ENCODE assay signal across 33 cellular contexts in genomic region chr5:169494383-169495251, GRCh38.
DNase-seq lines count a peak whose midpoint lies in the region; ATAC-seq and TF ChIP-seq lines count a peak whose summit lies in the region.
"Had no signal": no experiment of that assay in that cellular context is flagged by ENCODE, and none has a peak within 500 bp of the region (broad histone marks: within the 10 kb centered on the region; RNA-seq: fewer than 3 reads in every experiment).

No MANE protein-coding gene starts in this region.

- H3F3A ChIP-seq in SK-N-SH (replicated peaks; ENCODE audit: insufficient read depth) = no peaks in the 10 kb centered on the region

- TF ChIP-seq POLR2A in heart left ventricle (IDR thresholded peaks at IDR 0.05) = no peak
- TF ChIP-seq POLR2A in ovary (IDR thresholded peaks at IDR 0.05) = no peak

- H3K27me3 ChIP-seq in heart left ventricle (peaks cover 0 to 8% (median 0%) of the 10 kb centered on the region in 9 donors), SK-N-SH (ENCODE audit: insufficient read depth) (no peaks in the 10 kb centered on the region), hepatocyte (no peaks in the 10 kb centered on the region), ovary (no peaks in the 10 kb centered on the region)
- H3K27me3 ChIP-seq: cardiac muscle cell, upper lobe of left lung had no signal

- H3K9ac ChIP-seq in SK-N-SH = no peak overlapping the region
- H3K9ac ChIP-seq: KMS-11 had no signal

- no peaks in the 10 kb centered on the region for H3K4me1 ChIP-seq in heart left ventricle
- peaks cover 0 to 18% of the 10 kb centered on the region in 2 experiments; a peak in 2 of 4 replicates for H3K4me1 ChIP-seq in SK-N-SH (ENCODE audit: control insufficient read depth in 1 of 2, insufficient read depth in 2 of 2, low read depth in 1 of 2, low read length in 1 of 2)
- H3K4me1 ChIP-seq in hepatocyte (ENCODE audit: insufficient read depth) = no peaks in the 10 kb centered on the region
- no peaks in the 10 kb centered on the region for H3K4me1 ChIP-seq in ovary (ENCODE audit: insufficient read depth)
- H3K4me1 ChIP-seq: A549, BE2C, HAP-1, upper lobe of left lung had no signal

- WGBS in heart left ventricle, 4 donors = 41 to 51% (median 46%) methylated on average over 4 of the region's 4 CpGs
- 64% methylated on average over 4 of the region's 4 CpGs for WGBS in SK-N-SH (ENCODE audit: low lambda C conversion rate)
- 69% methylated on average over 4 of the region's 4 CpGs for WGBS in hepatocyte (ENCODE audit: low lambda C conversion rate, missing lambda C conversion rate)
- WGBS in ovary, 3 donors = 15 to 19% (median 17%) methylated on average over 4 of the region's 4 CpGs

- no peaks in the 10 kb centered on the region for H3K36me3 ChIP-seq in heart left ventricle
- H3K36me3 ChIP-seq in SK-N-SH (replicated peaks in 1 of 2; ENCODE audit: control insufficient read depth in 1 of 2, insufficient read depth in 2 of 2, low read length in 1 of 2) = no peaks in the 10 kb centered on the region
- H3K36me3 ChIP-seq in hepatocyte (replicated peaks; ENCODE audit: insufficient read depth, low read depth) = no peaks in the 10 kb centered on the region
- no peaks in the 10 kb centered on the region for H3K36me3 ChIP-seq in ovary
- H3K36me3 ChIP-seq: BE2C, cardiac muscle cell, HAP-1, upper lobe of left lung had no signal

- TF ChIP-seq EP300 in SK-N-SH (IDR thresholded peaks at IDR 0.05; ENCODE audit: borderline replicate concordance in 1 of 2, low read depth in 1 of 2, low read length in 1 of 2) = no peak
- TF ChIP-seq EP300 in ovary (IDR thresholded peaks at IDR 0.05) = no peak

- H3K4me3 ChIP-seq in heart left ventricle (no peak overlapping the region), SK-N-SH (ENCODE audit: low read depth in 2 of 2, low read length in 1 of 2) (no peak overlapping the region), fibroblast of mammary gland (ENCODE audit: control insufficient read depth, low read depth, low read length) (no peak overlapping the region), hepatocyte (no peak overlapping the region), ovary (no peak overlapping the region)
- H3K4me3 ChIP-seq: A549, cardiac muscle cell, HAP-1, upper lobe of left lung had no signal

- H3K27ac ChIP-seq in heart left ventricle (no peak overlapping the region), SK-N-SH (ENCODE audit: low read depth in 2 of 2, low read length in 1 of 2) (peak overlapping the region in 1 of 2 experiments; percentile 73; a peak in 2 of 4 replicates), hepatocyte (no peak overlapping the region), ovary (no peak overlapping the region)
- H3K27ac ChIP-seq: A549, cardiac muscle cell, HL-60, KMS-11, upper lobe of left lung had no signal

- intact Hi-C loops in left cardiac atrium (cut with DNase I) (no loop called here), heart left ventricle (cut with DNase I) (no loop called here), ovary (cut with DNase I) (no loop called here)

- H3K9me3 ChIP-seq in heart left ventricle (no peaks in the 10 kb centered on the region), SK-N-SH (no peaks in the 10 kb centered on the region), hepatocyte (ENCODE audit: low read depth) (no peaks in the 10 kb centered on the region), ovary (no peaks in the 10 kb centered on the region)
- H3K9me3 ChIP-seq: BE2C, HAP-1, upper lobe of left lung had no signal

- TF ChIP-seq CTCF in heart left ventricle (IDR thresholded peaks at IDR 0.05) = no peak
- TF ChIP-seq CTCF in SK-N-SH (IDR thresholded peaks at IDR 0.05) = no peak
- no peak for TF ChIP-seq CTCF in fibroblast of mammary gland (conservative IDR thresholded peaks at IDR 0.05; ENCODE audit: control insufficient read depth, insufficient read depth, low read depth, low read length)
- no peak for TF ChIP-seq CTCF in hepatocyte (IDR thresholded peaks at IDR 0.05; ENCODE audit: poor library complexity)
- no peak for TF ChIP-seq CTCF in ovary (IDR thresholded peaks at IDR 0.05)

- DNase-seq in left cardiac atrium (no peak), heart left ventricle (no peak), SK-N-SH (peak; percentile 20), fibroblast of mammary gland (ENCODE audit: low read depth) (peak; percentile 7), SK-N-DZ (ENCODE audit: low spot score) (no peak), hepatocyte (ENCODE audit: low spot score) (no peak), SHP77 treated with DMSO at 0.1 percent for 48 hours (lab: John Stamatoyannopoulos, UW) (no peak), ovary (no peak)
- DNase-seq: activated CD4-positive, alpha-beta T cell treated with anti-CD3 and anti-CD28 coated beads, Interleukin-2, amount 10 ng/mL, durations not matched to agents 24 days and 14 days; activated effector memory CD4-positive, alpha-beta T cell treated with anti-CD3 and anti-CD28 coated beads, Interleukin-2, amount 50 U/mL, for 16 hours; activated naive CD8-positive, alpha-beta T cell treated with anti-CD3 and anti-CD28 coated beads for 36 hours; activated T-cell treated with anti-CD3 and anti-CD28 coated beads, Interleukin-2, amount 50 U/mL, for 24 hours; aorta; BE2C; CD8-positive, alpha-beta T cell; effector CD4-positive, alpha-beta T cell; EL; glutamatergic neuron; NCI-H1930; NCI-H526 treated with DMSO at 0.1 percent for 48 hours; NK-92 treated with Interleukin-12 subunit alpha and Interleukin-12 subunit beta, amount 100 ng/mL, for 24 hours; PC-3; SIG-M5; stimulated activated CD4-positive, alpha-beta T cell treated with anti-CD3 and anti-CD28 coated beads, Interleukin-4, amount 100 ng/mL, for 4 hours; substantia nigra; upper lobe of left lung had no signal

- H3K9me2 ChIP-seq in SK-N-SH (no peaks in the 10 kb centered on the region), hepatocyte (replicated peaks; ENCODE audit: insufficient read depth) (no peaks in the 10 kb centered on the region)

- H3K4me2 ChIP-seq in SK-N-SH (no peak overlapping the region), hepatocyte (no peak overlapping the region)
- H3K4me2 ChIP-seq: A549, KMS-11 had no signal

- peak; percentile 57 to 72 for ATAC-seq in left cardiac atrium
- no peak for ATAC-seq in heart left ventricle
- ATAC-seq: A549; CD8-positive, alpha-beta T cell; PC-3; stimulated activated effector memory CD8-positive, alpha-beta T cell treated with anti-CD3 and anti-CD28 coated beads, Interleukin-12 subunit alpha, Interleukin-12 subunit beta, amount 100 ng/mL, for 72 hours; WTC11 had no signal

- H3K79me2 ChIP-seq in SK-N-SH (ENCODE audit: insufficient read depth) (no peaks in the 10 kb centered on the region), hepatocyte (no peaks in the 10 kb centered on the region)

- no peak for TF ChIP-seq RAD21 in SK-N-SH (IDR thresholded peaks at IDR 0.05; ENCODE audit: low read length)

- POLR2A ChIA-PET in SK-N-SH (lab: Yijun Ruan, JAX) = no interaction called here

- H2AFZ ChIP-seq in SK-N-SH (ENCODE audit: low read depth) = no peak overlapping the region
- H2AFZ ChIP-seq in hepatocyte = no peak overlapping the region

- H4K20me1 ChIP-seq in SK-N-SH (ENCODE audit: insufficient read depth) (no peaks in the 10 kb centered on the region), hepatocyte (ENCODE audit: insufficient read depth, poor library complexity, severe bottlenecking) (no peaks in the 10 kb centered on the region)

- CTCF ChIA-PET in SK-N-SH (lab: Yijun Ruan, JAX) = interaction anchor here (1.0 kb wide), 1 partner anchor 13 kb away, joined by 3 read pairs; no protein-coding TSS in a partner anchor

TF ChIP-seq in SK-N-SH, 30 proteins besides CTCF, POLR2A, EP300 and RAD21 (continues in another document):
- TF ChIP-seq MEF2A (IDR thresholded peaks at IDR 0.05; ENCODE audit: borderline replicate concordance, low read depth) (no peak), FOXJ3 (CRISPR knock-in tag; IDR thresholded peaks at IDR 0.05) (no peak), TAF1 (IDR thresholded peaks at IDR 0.05; ENCODE audit: borderline replicate concordance, low read depth, low read length) (no peak), POLR2AphosphoS5 (IDR thresholded peaks at IDR 0.05; ENCODE audit: low read depth, low read length) (no peak), YY1 (IDR thresholded peaks at IDR 0.05; ENCODE audit: low read depth) (no peak), IRF3 (IDR thresholded peaks at IDR 0.05; ENCODE audit: low read depth, low read length) (no peak), CHD2 (IDR thresholded peaks at IDR 0.05; ENCODE audit: low read length, partially characterized antibody) (no peak), RFX5 (IDR thresholded peaks at IDR 0.05; ENCODE audit: low read length) (no peak), MXI1 (IDR thresholded peaks at IDR 0.05; ENCODE audit: low read depth, low read length) (no peak), ELF1 (IDR thresholded peaks at IDR 0.05) (no peak), NRF1 (IDR thresholded peaks at IDR 0.05; ENCODE audit: low read depth, low read length) (no peak), USF1 (IDR thresholded peaks at IDR 0.05; ENCODE audit: borderline replicate concordance, low read depth) (no peak), USF2 (IDR thresholded peaks at IDR 0.05; ENCODE audit: borderline replicate concordance, low read depth, low read length) (no peak), TEAD4 (IDR thresholded peaks at IDR 0.05; ENCODE audit: borderline replicate concordance, insufficient read depth) (no peak), SMC3 (IDR thresholded peaks at IDR 0.05; ENCODE audit: low read depth, low read length) (no peak)

Comparison
In these comparisons a context has a peak if more than half of its experiments do, and no peak if none do; other contexts are left out.
1. ATAC-seq: peak in left cardiac atrium (2 of 2); none in heart left ventricle (0 of 4).
2. DNase-seq: peak in SK-N-SH (single experiment) and fibroblast of mammary gland (single experiment); none in left cardiac atrium (single experiment), heart left ventricle (0 of 5), SK-N-DZ (single experiment), hepatocyte (single experiment), SHP77 treated with DMSO at 0.1 percent for 48 hours (single experiment) and ovary (0 of 5).